18 cellular contexts compared by ENCODE assay signal in genomic region chr16:54568897-54569807, GRCh38.
"Had no signal": no experiment of that assay in that cellular context is flagged by ENCODE, and none has a peak within 500 bp of the region (broad histone marks: within the 10 kb centered on the region; RNA-seq: fewer than 3 reads in every experiment).

No MANE protein-coding gene starts in this region.

- H3K9me3 Mint-ChIP-seq: activated naive CD8-positive, alpha-beta T cell treated with anti-CD3 and anti-CD28 coated beads, Interleukin-2, amount 10 ng/mL, durations not matched to agents 7 days and 5 days; stimulated activated naive B cell treated with anti-CD40 and anti-IgM and Interleukin-4, amounts not matched to agents 10 μg/mL and 1 μg/mL and 100 μg/mL, for 72 hours had no signal

- H3K27me3 ChIP-seq: cardiac muscle cell, foreskin keratinocyte, spleen, tibial nerve, vagina had no signal

- H3K4me1 Mint-ChIP-seq: activated CD4-positive, alpha-beta T cell treated with anti-CD3 and anti-CD28 coated beads for 36 hours; activated naive CD8-positive, alpha-beta T cell treated with anti-CD3 and anti-CD28 coated beads, Interleukin-2, amount 10 ng/mL, durations not matched to agents 7 days and 5 days; stimulated activated naive B cell treated with anti-CD40 and anti-IgM and Interleukin-4, amounts not matched to agents 10 μg/mL and 1 μg/mL and 100 μg/mL, for 72 hours had no signal

- H3K27ac Mint-ChIP-seq: activated CD4-positive, alpha-beta T cell treated with anti-CD3 and anti-CD28 coated beads for 36 hours; activated CD8-positive, alpha-beta T cell treated with anti-CD3 and anti-CD28 coated beads, Interleukin-2, amount 10 ng/mL, durations not matched to agents 7 days and 5 days; activated naive CD8-positive, alpha-beta T cell treated with anti-CD3 and anti-CD28 coated beads, Interleukin-2, amount 10 ng/mL, durations not matched to agents 7 days and 5 days; stimulated activated naive B cell treated with anti-CD40 and anti-IgM and Interleukin-4, amounts not matched to agents 10 μg/mL and 1 μg/mL and 100 μg/mL, for 72 hours had no signal

- ATAC-seq: activated CD4-positive, alpha-beta T cell treated with anti-CD3 and anti-CD28 coated beads for 36 hours; activated CD8-positive, alpha-beta T cell treated with anti-CD3 and anti-CD28 coated beads, Interleukin-2, amount 10 ng/mL, durations not matched to agents 7 days and 5 days; foreskin keratinocyte; left lung; stimulated activated naive B cell treated with anti-CD40 and anti-IgM and Interleukin-4, amounts not matched to agents 10 μg/mL and 1 μg/mL and 100 μg/mL, for 72 hours had no signal

- H3K36me3 Mint-ChIP-seq: activated naive CD8-positive, alpha-beta T cell treated with anti-CD3 and anti-CD28 coated beads, Interleukin-2, amount 10 ng/mL, durations not matched to agents 7 days and 5 days; stimulated activated naive B cell treated with anti-CD40 and anti-IgM and Interleukin-4, amounts not matched to agents 10 μg/mL and 1 μg/mL and 100 μg/mL, for 72 hours had no signal

- DNase-seq: activated CD4-positive, alpha-beta T cell treated with anti-CD3 and anti-CD28 coated beads for 36 hours; activated CD8-positive, alpha-beta memory T cell treated with anti-CD3 and anti-CD28 coated beads, Interleukin-2, amount 50 U/mL, for 48 hours; activated CD8-positive, alpha-beta T cell treated with anti-CD3 and anti-CD28 coated beads, Interleukin-2, amount 10 ng/mL, durations not matched to agents 7 days and 5 days; activated naive CD8-positive, alpha-beta T cell treated with anti-CD3 and anti-CD28 coated beads, Interleukin-2, amount 10 ng/mL, durations not matched to agents 7 days and 5 days; anterior cingulate cortex; effector CD4-positive, alpha-beta T cell; foreskin keratinocyte; head of caudate nucleus; left lung; mesendoderm; spleen; stimulated activated CD4-positive, alpha-beta T cell treated with anti-CD3 and anti-CD28 coated beads, Interleukin-2, amount 100 ng/mL, for 24 hours; stimulated activated naive B cell treated with anti-CD40 and anti-IgM and Interleukin-4, amounts not matched to agents 10 μg/mL and 1 μg/mL and 100 μg/mL, for 72 hours; T1000 had no signal

- H3K4me3 ChIP-seq: cardiac muscle cell, left lung, spleen, tibial nerve, vagina had no signal

- H3K27me3 Mint-ChIP-seq: activated CD4-positive, alpha-beta T cell treated with anti-CD3 and anti-CD28 coated beads for 36 hours; activated naive CD8-positive, alpha-beta T cell treated with anti-CD3 and anti-CD28 coated beads, Interleukin-2, amount 10 ng/mL, durations not matched to agents 7 days and 5 days; stimulated activated naive B cell treated with anti-CD40 and anti-IgM and Interleukin-4, amounts not matched to agents 10 μg/mL and 1 μg/mL and 100 μg/mL, for 72 hours had no signal

- H3K9me3 ChIP-seq: left lung, spleen, tibial nerve, vagina had no signal

- H3K4me1 ChIP-seq: foreskin keratinocyte, left lung, spleen, tibial nerve had no signal

- H3K27ac ChIP-seq: cardiac muscle cell, foreskin keratinocyte, left lung, spleen, tibial nerve, vagina, VCaP had no signal

- H3K36me3 ChIP-seq: cardiac muscle cell, left lung, spleen, tibial nerve, vagina had no signal

- H3K4me3 Mint-ChIP-seq: activated CD4-positive, alpha-beta T cell treated with anti-CD3 and anti-CD28 coated beads for 36 hours; activated CD8-positive, alpha-beta T cell treated with anti-CD3 and anti-CD28 coated beads, Interleukin-2, amount 10 ng/mL, durations not matched to agents 7 days and 5 days; activated naive CD8-positive, alpha-beta T cell treated with anti-CD3 and anti-CD28 coated beads, Interleukin-2, amount 10 ng/mL, durations not matched to agents 7 days and 5 days; stimulated activated naive B cell treated with anti-CD40 and anti-IgM and Interleukin-4, amounts not matched to agents 10 μg/mL and 1 μg/mL and 100 μg/mL, for 72 hours had no signal
